Comparison of ENCODE assay signal across 1 cellular context in the genomic region with DNA sequence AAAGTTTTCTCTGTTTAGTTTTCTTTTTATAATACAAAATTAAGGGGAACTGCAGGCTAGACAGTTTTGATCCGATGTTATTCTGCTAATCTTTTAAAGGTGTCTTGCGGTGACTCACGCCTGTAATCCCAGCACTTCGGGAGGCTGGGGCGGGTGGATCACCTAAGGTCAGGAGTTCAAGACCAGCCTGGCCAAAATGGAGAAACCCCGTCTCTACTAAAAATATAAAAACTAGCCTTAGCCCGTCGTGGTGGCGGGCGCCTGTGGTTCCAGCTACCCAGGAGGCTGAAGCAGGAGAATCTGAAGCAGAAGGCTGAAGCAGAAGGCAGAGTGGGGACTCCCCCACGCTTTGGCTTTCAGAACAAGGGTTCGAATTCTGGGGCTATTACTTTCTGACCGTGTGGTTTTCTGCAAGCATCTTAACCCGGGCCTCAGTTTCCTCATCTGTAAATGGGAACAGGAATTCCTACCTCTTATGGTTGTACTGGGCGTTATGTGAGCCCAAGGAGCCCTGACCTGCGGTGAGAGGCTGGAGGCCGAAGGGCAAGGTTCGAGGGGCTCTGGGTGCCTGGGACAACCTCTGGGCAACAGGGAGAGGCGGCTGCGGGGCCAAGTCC.
TF ChIP-seq lines count a peak whose summit lies in the region.

No MANE protein-coding gene starts in this region.

TF ChIP-seq in HepG2, 621 proteins besides CTCF, POLR2A, EP300 and RAD21 (continued from another document):
- TF ChIP-seq, protein P1, sequence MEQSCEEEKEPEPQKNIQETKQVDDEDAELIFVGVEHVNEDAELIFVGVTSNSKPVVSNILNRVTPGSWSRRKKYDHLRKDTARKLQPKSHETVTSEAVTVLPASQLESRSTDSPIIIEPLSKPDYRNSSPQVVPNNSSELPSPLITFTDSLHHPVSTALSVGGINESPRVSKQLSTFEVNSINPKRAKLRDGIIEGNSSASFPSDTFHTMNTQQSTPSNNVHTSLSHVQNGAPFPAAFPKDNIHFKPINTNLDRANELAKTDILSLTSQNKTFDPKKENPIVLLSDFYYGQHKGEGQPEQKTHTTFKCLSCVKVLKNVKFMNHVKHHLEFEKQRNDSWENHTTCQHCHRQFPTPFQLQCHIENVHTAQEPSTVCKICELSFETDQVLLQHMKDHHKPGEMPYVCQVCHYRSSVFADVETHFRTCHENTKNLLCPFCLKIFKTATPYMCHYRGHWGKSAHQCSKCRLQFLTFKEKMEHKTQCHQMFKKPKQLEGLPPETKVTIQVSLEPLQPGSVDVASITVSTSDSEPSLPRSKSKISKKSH (CRISPR knock-in tag; IDR thresholded peaks at IDR 0.05; ENCODE audit: borderline replicate concordance), result 0 out of 2 replicates have a peak, but pooled peaks have one; percentile 65
- TF ChIP-seq HNRNPLL (IDR thresholded peaks at IDR 0.05; ENCODE audit: low read depth, low read length, poor library complexity, severe bottlenecking), result peak; percentile 34
- TF ChIP-seq MYC (CRISPR knock-in tag; IDR thresholded peaks at IDR 0.05; ENCODE audit: borderline replicate concordance), result no peak
- 0 out of 2 replicates have a peak, but pooled peaks have one; percentile 42 for TF ChIP-seq ZMYM2 (CRISPR knock-in tag; IDR thresholded peaks at IDR 0.05)
- peak; percentile 78; the same call in 1 of the 2 replicates for TF ChIP-seq ZNF224 (CRISPR knock-in tag; IDR thresholded peaks at IDR 0.05)
- 0 out of 2 replicates have a peak, but pooled peaks have one; percentile 17 for TF ChIP-seq SSRP1 (CRISPR knock-in tag; IDR thresholded peaks at IDR 0.05)
- TF ChIP-seq ZNF572 (CRISPR knock-in tag; IDR thresholded peaks at IDR 0.05), result 0 out of 2 replicates have a peak, but pooled peaks have one; percentile 38
- TF ChIP-seq RBFOX2 (IDR thresholded peaks at IDR 0.05; ENCODE audit: low read depth, low read length), result peak; percentile 78; the same call in 1 of the 2 replicates
- peak; percentile 24; the same call in 1 of the 2 replicates for TF ChIP-seq ZBTB42 (CRISPR knock-in tag; IDR thresholded peaks at IDR 0.05)
- TF ChIP-seq ZNF331 (CRISPR knock-in tag; IDR thresholded peaks at IDR 0.05), result peak; percentile 10; the same call in 1 of the 2 replicates
- TF ChIP-seq ZNF891 (CRISPR knock-in tag; IDR thresholded peaks at IDR 0.05), result peak; percentile 94
- TF ChIP-seq, protein P2, sequence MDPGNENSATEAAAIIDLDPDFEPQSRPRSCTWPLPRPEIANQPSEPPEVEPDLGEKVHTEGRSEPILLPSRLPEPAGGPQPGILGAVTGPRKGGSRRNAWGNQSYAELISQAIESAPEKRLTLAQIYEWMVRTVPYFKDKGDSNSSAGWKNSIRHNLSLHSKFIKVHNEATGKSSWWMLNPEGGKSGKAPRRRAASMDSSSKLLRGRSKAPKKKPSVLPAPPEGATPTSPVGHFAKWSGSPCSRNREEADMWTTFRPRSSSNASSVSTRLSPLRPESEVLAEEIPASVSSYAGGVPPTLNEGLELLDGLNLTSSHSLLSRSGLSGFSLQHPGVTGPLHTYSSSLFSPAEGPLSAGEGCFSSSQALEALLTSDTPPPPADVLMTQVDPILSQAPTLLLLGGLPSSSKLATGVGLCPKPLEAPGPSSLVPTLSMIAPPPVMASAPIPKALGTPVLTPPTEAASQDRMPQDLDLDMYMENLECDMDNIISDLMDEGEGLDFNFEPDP (CRISPR knock-in tag; conservative IDR thresholded peaks at IDR 0.05), result no peak
- TF ChIP-seq NR2C2 (CRISPR knock-in tag; IDR thresholded peaks at IDR 0.05; ENCODE audit: borderline replicate concordance), result no peak
- TF ChIP-seq, protein P3, sequence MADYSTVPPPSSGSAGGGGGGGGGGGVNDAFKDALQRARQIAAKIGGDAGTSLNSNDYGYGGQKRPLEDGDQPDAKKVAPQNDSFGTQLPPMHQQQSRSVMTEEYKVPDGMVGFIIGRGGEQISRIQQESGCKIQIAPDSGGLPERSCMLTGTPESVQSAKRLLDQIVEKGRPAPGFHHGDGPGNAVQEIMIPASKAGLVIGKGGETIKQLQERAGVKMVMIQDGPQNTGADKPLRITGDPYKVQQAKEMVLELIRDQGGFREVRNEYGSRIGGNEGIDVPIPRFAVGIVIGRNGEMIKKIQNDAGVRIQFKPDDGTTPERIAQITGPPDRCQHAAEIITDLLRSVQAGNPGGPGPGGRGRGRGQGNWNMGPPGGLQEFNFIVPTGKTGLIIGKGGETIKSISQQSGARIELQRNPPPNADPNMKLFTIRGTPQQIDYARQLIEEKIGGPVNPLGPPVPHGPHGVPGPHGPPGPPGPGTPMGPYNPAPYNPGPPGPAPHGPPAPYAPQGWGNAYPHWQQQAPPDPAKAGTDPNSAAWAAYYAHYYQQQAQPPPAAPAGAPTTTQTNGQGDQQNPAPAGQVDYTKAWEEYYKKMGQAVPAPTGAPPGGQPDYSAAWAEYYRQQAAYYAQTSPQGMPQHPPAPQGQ (CRISPR knock-in tag; IDR thresholded peaks at IDR 0.05; ENCODE audit: borderline replicate concordance), result 0 out of 2 replicates have a peak, but pooled peaks have one; percentile 55
- TF ChIP-seq, protein P4, sequence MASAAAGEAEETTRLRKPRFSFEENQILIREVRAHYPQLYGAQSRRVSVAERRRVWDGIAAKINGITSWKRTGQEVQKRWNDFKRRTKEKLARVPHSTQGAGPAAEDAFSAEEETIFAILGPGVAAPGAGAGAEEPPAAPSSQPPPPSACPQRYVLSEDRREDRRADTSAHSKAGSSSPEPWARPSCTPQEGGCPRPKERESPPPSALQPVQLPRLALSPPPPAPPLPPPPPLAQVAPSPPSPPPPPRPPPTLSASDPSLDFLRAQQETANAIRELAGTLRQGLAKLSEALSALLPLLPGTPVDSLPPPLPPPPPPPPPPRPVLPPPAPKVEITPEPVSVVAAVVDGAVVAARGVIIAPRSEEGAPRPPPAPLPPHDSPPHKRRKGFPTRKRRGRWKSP (CRISPR knock-in tag; IDR thresholded peaks at IDR 0.05), result 0 out of 2 replicates have a peak, but pooled peaks have one; percentile 24
- TF ChIP-seq, protein P5, sequence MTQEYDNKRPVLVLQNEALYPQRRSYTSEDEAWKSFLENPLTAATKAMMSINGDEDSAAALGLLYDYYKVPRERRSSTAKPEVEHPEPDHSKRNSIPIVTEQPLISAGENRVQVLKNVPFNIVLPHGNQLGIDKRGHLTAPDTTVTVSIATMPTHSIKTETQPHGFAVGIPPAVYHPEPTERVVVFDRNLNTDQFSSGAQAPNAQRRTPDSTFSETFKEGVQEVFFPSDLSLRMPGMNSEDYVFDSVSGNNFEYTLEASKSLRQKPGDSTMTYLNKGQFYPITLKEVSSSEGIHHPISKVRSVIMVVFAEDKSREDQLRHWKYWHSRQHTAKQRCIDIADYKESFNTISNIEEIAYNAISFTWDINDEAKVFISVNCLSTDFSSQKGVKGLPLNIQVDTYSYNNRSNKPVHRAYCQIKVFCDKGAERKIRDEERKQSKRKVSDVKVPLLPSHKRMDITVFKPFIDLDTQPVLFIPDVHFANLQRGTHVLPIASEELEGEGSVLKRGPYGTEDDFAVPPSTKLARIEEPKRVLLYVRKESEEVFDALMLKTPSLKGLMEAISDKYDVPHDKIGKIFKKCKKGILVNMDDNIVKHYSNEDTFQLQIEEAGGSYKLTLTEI (CRISPR knock-in tag; conservative IDR thresholded peaks at IDR 0.05), result no peak
- TF ChIP-seq, protein P6, sequence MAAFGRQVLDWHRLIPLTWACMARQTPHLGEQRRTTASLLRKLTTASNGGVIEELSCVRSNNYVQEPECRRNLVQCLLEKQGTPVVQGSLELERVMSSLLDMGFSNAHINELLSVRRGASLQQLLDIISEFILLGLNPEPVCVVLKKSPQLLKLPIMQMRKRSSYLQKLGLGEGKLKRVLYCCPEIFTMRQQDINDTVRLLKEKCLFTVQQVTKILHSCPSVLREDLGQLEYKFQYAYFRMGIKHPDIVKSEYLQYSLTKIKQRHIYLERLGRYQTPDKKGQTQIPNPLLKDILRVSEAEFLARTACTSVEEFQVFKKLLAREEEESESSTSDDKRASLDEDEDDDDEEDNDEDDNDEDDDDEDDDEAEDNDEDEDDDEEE (CRISPR knock-in tag; IDR thresholded peaks at IDR 0.05), result peak; percentile 79; the same call in 1 of the 2 replicates
- 0 out of 2 replicates have a peak, but pooled peaks have one; percentile 39 for TF ChIP-seq ZNF232 (CRISPR knock-in tag; IDR thresholded peaks at IDR 0.05; ENCODE audit: borderline replicate concordance)
- peak; percentile 61; the same call in 1 of the 2 replicates for TF ChIP-seq ZNF768 (CRISPR knock-in tag; IDR thresholded peaks at IDR 0.05)
- TF ChIP-seq ZFP90 (CRISPR knock-in tag; IDR thresholded peaks at IDR 0.05; ENCODE audit: borderline replicate concordance), result no peak
- peak; percentile 89 for TF ChIP-seq ZMYM3 (CRISPR knock-in tag; IDR thresholded peaks at IDR 0.05)
- 0 out of 2 replicates have a peak, but pooled peaks have one; percentile 7 for TF ChIP-seq ZKSCAN1 (IDR thresholded peaks at IDR 0.05; ENCODE audit: low read length)
- TF ChIP-seq ZNF674 (CRISPR knock-in tag; IDR thresholded peaks at IDR 0.05; ENCODE audit: low read depth), result 0 out of 2 replicates have a peak, but pooled peaks have one; percentile 40
- 0 out of 2 replicates have a peak, but pooled peaks have one; percentile 33 for TF ChIP-seq KDM1A (CRISPR knock-in tag; IDR thresholded peaks at IDR 0.05)
